19 cellular contexts compared by ENCODE assay signal in the genomic region with DNA sequence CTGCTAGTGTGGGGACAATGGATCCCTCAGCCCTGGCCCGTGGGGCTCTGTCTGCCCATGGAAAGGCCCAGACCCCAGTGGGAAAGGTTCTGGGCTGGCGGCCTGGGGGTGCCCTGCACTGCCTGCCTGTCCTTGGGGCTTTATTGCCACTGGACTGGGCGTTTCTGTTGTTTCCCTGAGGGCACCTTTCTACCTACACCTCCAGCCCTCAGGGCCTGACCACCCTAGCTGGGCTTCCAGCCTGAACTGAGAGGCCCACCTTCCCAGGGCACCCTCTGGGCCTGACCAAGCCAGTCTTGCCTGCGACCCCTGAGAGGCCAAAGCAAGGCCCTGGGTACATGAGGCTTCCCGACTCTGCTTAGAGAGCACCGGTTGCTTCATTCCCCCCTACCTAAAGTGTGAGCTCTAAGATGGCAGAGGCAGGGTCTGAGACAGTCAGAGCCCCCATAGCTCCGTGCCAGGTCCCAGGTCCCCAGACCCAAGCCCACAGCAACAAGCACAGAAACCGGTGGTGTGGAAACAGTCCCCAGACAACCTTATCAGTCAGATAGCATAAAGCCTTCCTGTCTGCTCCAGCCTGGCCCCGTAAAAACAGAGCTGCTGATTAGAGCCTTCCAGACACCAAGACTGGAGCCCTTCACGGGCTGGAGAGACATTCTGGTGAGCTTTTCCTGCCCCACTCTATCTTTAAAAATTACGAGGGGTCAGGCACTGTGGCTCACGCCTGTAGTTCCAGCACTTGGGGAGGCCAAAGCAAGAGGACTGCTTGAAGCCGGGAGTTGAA.
A peak's percentile ranks its signal among the peaks of the same experiment; 100 is the strongest.
DNase-seq lines count a peak whose midpoint lies in the region; ATAC-seq, FAIRE-seq and TF ChIP-seq lines count a peak whose summit lies in the region.
"Had no signal": no experiment of that assay in that cellular context is flagged by ENCODE, and none has a peak within 500 bp of the region (broad histone marks: within the 10 kb centered on the region; RNA-seq: fewer than 3 reads in every experiment).

No MANE protein-coding gene starts in this region.

- POLR2A ChIA-PET in endothelial cell of umbilical vein (lab: Charles Lee), result no interaction called here

- peak overlapping the region; percentile 59 for H2AFZ ChIP-seq in endothelial cell of umbilical vein (ENCODE audit: low read depth, low read length)

- H3K4me3 ChIP-seq in endothelial cell of umbilical vein (replicated peaks in 1 of 3; ENCODE audit: insufficient read depth in 1 of 3, low read depth in 1 of 3, low read length in 3 of 3) (no peak overlapping the region), mesodermal cell (ENCODE audit: extremely low read depth, insufficient read depth, low read length, poor library complexity, severe bottlenecking) (no peak overlapping the region)
- H3K4me3 ChIP-seq: esophagus muscularis mucosa, HAP-1, uterus had no signal

- H3K9me3 ChIP-seq in endothelial cell of umbilical vein (replicated peaks; ENCODE audit: control insufficient read depth, insufficient read depth, low read length), result no peaks in the 10 kb centered on the region
- H3K9me3 ChIP-seq in mesodermal cell (ENCODE audit: control insufficient read depth, low read length), result no peaks in the 10 kb centered on the region
- H3K9me3 ChIP-seq: esophagus muscularis mucosa, HAP-1, uterus had no signal

- H3K9me1 ChIP-seq in endothelial cell of umbilical vein (replicated peaks; ENCODE audit: control insufficient read depth, extremely low read depth, insufficient read depth, low read length), result no peaks in the 10 kb centered on the region

- intact Hi-C loops in endothelial cell of umbilical vein (cut with micrococcal nuclease) (loop anchor here (2.0 kb wide), 2 partner anchors 20 to 22 kb away; no protein-coding TSS in a partner anchor), posterior vena cava (cut with DNase I) (no loop called here)

- no peaks in the 10 kb centered on the region for H4K20me1 ChIP-seq in endothelial cell of umbilical vein (replicated peaks; ENCODE audit: control insufficient read depth, extremely low read depth, insufficient read depth, low read length)

- no peak overlapping the region for H3K4me2 ChIP-seq in endothelial cell of umbilical vein (ENCODE audit: insufficient read depth, low read length)

- H3K79me2 ChIP-seq in endothelial cell of umbilical vein (ENCODE audit: control insufficient read depth, insufficient read depth, low read length), result no peaks in the 10 kb centered on the region

- no peak for TF ChIP-seq POLR2A in endothelial cell of umbilical vein (IDR thresholded peaks at IDR 0.05; ENCODE audit: low read depth, low read length)

- CTCF ChIA-PET in endothelial cell of umbilical vein (lab: Charles Lee), result interaction anchor here (0.8 to 2.1 kb wide), 7 partner anchors 8 to 141 kb away, joined by 3 to 7 read pairs (median 5); no protein-coding TSS in a partner anchor

- no peaks in the 10 kb centered on the region for H3K27me3 ChIP-seq in endothelial cell of umbilical vein (ENCODE audit: control insufficient read depth in 2 of 2, insufficient read depth in 2 of 2, low read length in 2 of 2)
- H3K27me3 ChIP-seq: esophagus muscularis mucosa, uterus had no signal

- no peaks in the 10 kb centered on the region for H3K36me3 ChIP-seq in endothelial cell of umbilical vein (ENCODE audit: control insufficient read depth in 2 of 2, extremely low read depth in 1 of 2, insufficient read depth in 2 of 2, low read length in 2 of 2)
- H3K36me3 ChIP-seq in mesodermal cell (ENCODE audit: control insufficient read depth, insufficient read depth, low read length), result no peaks in the 10 kb centered on the region
- H3K36me3 ChIP-seq: esophagus muscularis mucosa, HAP-1, uterus had no signal

- no TSS peak for BruUV-seq in endothelial cell of umbilical vein (replicated peaks; lab: Mats Ljungman, UMichigan)

- FAIRE-seq in endothelial cell of umbilical vein (lab: Jason Lieb, UNC) (peak; percentile 76), GM19239 (lab: Jason Lieb, UNC) (no peak)

- peak; percentile 61 for DNase-seq in OCI-M1 (lab: John Stamatoyannopoulos, UW)
- DNase-seq in endothelial cell of umbilical vein (ENCODE audit: low read depth, low spot score), result peak; percentile 73
- DNase-seq in GM19239 (ENCODE audit: insufficient read length, low spot score), result no peak
- no peak for DNase-seq in posterior vena cava (ENCODE audit: low spot score)
- DNase-seq in D341Med (ENCODE audit: low spot score), result no peak
- DNase-seq: activated naive CD4-positive, alpha-beta T cell treated with anti-CD3 and anti-CD28 coated beads, Interleukin-2, amount 50 U/mL, for 16 hours; DMS153; midbrain; NCI-H1436; NCI-H510A treated with DMSO at 0.1 percent for 48 hours; RPMI8226; stimulated activated CD4-positive, alpha-beta T cell treated with anti-CD3 and anti-CD28 coated beads, Interleukin-2, amount 100 ng/mL, for 24 hours; T1000; uterus had no signal

- WGBS in mesodermal cell (ENCODE audit: insufficient coverage in 2 of 2), 2 experiments, result 68 to 70% methylated on average over 8 to 9 of the region's 13 CpGs

- H3K27ac ChIP-seq in endothelial cell of umbilical vein (ENCODE audit: insufficient read depth, low read depth, low read length) (no peak overlapping the region), mesodermal cell (ENCODE audit: low read depth, low read length, severe bottlenecking) (peak overlapping the region; percentile 91)
- H3K27ac ChIP-seq: esophagus muscularis mucosa, uterus had no signal

- dilution Hi-C loops in endothelial cell of umbilical vein (cut with MboI; ENCODE audit: extremely low pct_ligation_motif_present, low sequenced_read_pairs), result no loop called here

- peak; percentile 8 for ATAC-seq in GM18498 (IDR thresholded peaks at IDR 0.05; ENCODE audit: unreplicated experiment)
- no peak for ATAC-seq in HG02623 (IDR thresholded peaks at IDR 0.05; ENCODE audit: unreplicated experiment)

- H3K4me1 ChIP-seq in endothelial cell of umbilical vein (ENCODE audit: control insufficient read depth, extremely low read depth, insufficient read depth, low read length) (peaks cover 4% of the 10 kb centered on the region), mesodermal cell (ENCODE audit: control insufficient read depth, insufficient read depth, low read length, poor library complexity, severe bottlenecking) (peaks cover 31% of the 10 kb centered on the region)
- H3K4me1 ChIP-seq: HAP-1, uterus had no signal

- no peak for TF ChIP-seq CTCF in endothelial cell of umbilical vein (IDR thresholded peaks at IDR 0.05; ENCODE audit: extremely low read depth in 1 of 2, insufficient read depth in 1 of 2, low read depth in 1 of 2, low read length in 2 of 2)

- no peak overlapping the region for H3K9ac ChIP-seq in endothelial cell of umbilical vein (replicated peaks; ENCODE audit: extremely low read depth, insufficient read depth, low read length)

TF ChIP-seq in endothelial cell of umbilical vein, 7 proteins besides CTCF, POLR2A, EP300 and RAD21:
- TF ChIP-seq, protein P1, sequence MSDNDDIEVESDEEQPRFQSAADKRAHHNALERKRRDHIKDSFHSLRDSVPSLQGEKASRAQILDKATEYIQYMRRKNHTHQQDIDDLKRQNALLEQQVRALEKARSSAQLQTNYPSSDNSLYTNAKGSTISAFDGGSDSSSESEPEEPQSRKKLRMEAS (IDR thresholded peaks at IDR 0.05; ENCODE audit: insufficient read depth, insufficient read length), result no peak
- TF ChIP-seq GATA2 (IDR thresholded peaks at IDR 0.05; ENCODE audit: insufficient read depth, insufficient read length, low read depth, low read length) (no peak), MYC (IDR thresholded peaks at IDR 0.05; ENCODE audit: low read depth, low read length) (no peak), EZH2 (IDR thresholded peaks at IDR 0.05; ENCODE audit: borderline replicate concordance, low read depth, low read length, severe bottlenecking) (no peak), POLR2AphosphoS5 (IDR thresholded peaks at IDR 0.05; ENCODE audit: insufficient read depth, low read depth, low read length) (no peak), FOS (IDR thresholded peaks at IDR 0.05; ENCODE audit: borderline replicate concordance, insufficient read depth, low read length) (no peak), JUN (IDR thresholded peaks at IDR 0.05; ENCODE audit: borderline replicate concordance, insufficient read depth, insufficient read length, low read depth) (no peak)

Comparison
In these comparisons a context has a peak if more than half of its experiments do, and no peak if none do; other contexts are left out.
1. DNase-seq: peak in OCI-M1 (single experiment) and endothelial cell of umbilical vein (single experiment); none in GM19239 (single experiment), posterior vena cava (single experiment) and D341Med (single experiment).